In the genomic region with DNA sequence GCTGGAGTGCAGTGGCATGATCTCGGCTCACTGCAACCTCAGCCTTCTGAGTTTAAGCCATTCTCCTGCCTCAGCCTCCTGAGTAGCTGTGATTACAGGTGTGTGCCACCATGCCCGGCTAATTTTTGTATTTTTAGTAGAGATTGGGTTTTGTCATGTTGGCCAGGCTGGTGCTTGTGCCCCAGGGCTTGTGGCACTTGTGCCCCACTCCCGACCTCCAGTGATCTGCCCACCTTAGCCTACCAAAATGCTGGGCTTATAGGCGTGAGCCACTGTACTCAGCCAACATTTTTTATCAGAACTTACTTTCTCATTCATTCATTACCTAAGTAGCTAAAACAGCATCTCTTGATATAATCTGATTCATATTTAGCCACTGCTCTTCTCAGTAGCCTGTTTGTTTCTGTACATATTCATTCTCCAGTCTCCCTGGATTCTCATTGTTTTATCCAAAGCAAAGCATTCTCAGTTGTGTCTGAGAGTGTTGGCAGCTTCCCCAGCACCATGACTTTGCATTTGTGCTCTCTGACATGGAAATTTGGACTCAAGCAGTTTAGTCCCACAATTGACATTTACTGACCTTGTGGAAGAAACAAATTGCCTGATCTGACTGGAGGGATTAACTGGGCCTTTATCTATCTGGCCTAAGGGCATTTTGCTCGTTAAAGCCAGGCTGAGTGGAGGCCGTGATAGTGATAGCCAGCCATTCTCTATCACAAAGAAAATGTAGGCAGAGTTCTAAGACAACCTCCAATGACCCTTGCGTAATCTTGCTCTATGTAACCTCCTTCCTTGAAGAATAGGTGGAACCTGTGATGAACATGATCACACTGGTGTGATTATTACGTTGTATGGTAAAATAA, we compare ENCODE assay signal across 1 cellular context.
TF ChIP-seq lines count a peak whose summit lies in the region.

No MANE protein-coding gene starts in this region.

TF ChIP-seq in GM23338, 12 proteins besides CTCF, POLR2A, EP300 and RAD21 (continued from another document):
- TF ChIP-seq, protein P1, sequence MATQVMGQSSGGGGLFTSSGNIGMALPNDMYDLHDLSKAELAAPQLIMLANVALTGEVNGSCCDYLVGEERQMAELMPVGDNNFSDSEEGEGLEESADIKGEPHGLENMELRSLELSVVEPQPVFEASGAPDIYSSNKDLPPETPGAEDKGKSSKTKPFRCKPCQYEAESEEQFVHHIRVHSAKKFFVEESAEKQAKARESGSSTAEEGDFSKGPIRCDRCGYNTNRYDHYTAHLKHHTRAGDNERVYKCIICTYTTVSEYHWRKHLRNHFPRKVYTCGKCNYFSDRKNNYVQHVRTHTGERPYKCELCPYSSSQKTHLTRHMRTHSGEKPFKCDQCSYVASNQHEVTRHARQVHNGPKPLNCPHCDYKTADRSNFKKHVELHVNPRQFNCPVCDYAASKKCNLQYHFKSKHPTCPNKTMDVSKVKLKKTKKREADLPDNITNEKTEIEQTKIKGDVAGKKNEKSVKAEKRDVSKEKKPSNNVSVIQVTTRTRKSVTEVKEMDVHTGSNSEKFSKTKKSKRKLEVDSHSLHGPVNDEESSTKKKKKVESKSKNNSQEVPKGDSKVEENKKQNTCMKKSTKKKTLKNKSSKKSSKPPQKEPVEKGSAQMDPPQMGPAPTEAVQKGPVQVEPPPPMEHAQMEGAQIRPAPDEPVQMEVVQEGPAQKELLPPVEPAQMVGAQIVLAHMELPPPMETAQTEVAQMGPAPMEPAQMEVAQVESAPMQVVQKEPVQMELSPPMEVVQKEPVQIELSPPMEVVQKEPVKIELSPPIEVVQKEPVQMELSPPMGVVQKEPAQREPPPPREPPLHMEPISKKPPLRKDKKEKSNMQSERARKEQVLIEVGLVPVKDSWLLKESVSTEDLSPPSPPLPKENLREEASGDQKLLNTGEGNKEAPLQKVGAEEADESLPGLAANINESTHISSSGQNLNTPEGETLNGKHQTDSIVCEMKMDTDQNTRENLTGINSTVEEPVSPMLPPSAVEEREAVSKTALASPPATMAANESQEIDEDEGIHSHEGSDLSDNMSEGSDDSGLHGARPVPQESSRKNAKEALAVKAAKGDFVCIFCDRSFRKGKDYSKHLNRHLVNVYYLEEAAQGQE (IDR thresholded peaks at IDR 0.05; ENCODE audit: unreplicated experiment), result no peak
- no peak for TF ChIP-seq JUNB (IDR thresholded peaks at IDR 0.05; ENCODE audit: unreplicated experiment)
- TF ChIP-seq, protein P2, sequence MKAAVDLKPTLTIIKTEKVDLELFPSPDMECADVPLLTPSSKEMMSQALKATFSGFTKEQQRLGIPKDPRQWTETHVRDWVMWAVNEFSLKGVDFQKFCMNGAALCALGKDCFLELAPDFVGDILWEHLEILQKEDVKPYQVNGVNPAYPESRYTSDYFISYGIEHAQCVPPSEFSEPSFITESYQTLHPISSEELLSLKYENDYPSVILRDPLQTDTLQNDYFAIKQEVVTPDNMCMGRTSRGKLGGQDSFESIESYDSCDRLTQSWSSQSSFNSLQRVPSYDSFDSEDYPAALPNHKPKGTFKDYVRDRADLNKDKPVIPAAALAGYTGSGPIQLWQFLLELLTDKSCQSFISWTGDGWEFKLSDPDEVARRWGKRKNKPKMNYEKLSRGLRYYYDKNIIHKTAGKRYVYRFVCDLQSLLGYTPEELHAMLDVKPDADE (IDR thresholded peaks at IDR 0.05), result no peak
- no peak for TF ChIP-seq CREB1 (CRISPR knock-in tag; IDR thresholded peaks at IDR 0.05; ENCODE audit: low read depth)
- TF ChIP-seq NANOG (IDR thresholded peaks at IDR 0.05; ENCODE audit: borderline replicate concordance), result no peak
- TF ChIP-seq ZNF331 (CRISPR knock-in tag; IDR thresholded peaks at IDR 0.05; ENCODE audit: low read depth), result no peak
- TF ChIP-seq EZH2 (IDR thresholded peaks at IDR 0.05; ENCODE audit: low read depth, unreplicated experiment), result no peak
- TF ChIP-seq, protein P3, sequence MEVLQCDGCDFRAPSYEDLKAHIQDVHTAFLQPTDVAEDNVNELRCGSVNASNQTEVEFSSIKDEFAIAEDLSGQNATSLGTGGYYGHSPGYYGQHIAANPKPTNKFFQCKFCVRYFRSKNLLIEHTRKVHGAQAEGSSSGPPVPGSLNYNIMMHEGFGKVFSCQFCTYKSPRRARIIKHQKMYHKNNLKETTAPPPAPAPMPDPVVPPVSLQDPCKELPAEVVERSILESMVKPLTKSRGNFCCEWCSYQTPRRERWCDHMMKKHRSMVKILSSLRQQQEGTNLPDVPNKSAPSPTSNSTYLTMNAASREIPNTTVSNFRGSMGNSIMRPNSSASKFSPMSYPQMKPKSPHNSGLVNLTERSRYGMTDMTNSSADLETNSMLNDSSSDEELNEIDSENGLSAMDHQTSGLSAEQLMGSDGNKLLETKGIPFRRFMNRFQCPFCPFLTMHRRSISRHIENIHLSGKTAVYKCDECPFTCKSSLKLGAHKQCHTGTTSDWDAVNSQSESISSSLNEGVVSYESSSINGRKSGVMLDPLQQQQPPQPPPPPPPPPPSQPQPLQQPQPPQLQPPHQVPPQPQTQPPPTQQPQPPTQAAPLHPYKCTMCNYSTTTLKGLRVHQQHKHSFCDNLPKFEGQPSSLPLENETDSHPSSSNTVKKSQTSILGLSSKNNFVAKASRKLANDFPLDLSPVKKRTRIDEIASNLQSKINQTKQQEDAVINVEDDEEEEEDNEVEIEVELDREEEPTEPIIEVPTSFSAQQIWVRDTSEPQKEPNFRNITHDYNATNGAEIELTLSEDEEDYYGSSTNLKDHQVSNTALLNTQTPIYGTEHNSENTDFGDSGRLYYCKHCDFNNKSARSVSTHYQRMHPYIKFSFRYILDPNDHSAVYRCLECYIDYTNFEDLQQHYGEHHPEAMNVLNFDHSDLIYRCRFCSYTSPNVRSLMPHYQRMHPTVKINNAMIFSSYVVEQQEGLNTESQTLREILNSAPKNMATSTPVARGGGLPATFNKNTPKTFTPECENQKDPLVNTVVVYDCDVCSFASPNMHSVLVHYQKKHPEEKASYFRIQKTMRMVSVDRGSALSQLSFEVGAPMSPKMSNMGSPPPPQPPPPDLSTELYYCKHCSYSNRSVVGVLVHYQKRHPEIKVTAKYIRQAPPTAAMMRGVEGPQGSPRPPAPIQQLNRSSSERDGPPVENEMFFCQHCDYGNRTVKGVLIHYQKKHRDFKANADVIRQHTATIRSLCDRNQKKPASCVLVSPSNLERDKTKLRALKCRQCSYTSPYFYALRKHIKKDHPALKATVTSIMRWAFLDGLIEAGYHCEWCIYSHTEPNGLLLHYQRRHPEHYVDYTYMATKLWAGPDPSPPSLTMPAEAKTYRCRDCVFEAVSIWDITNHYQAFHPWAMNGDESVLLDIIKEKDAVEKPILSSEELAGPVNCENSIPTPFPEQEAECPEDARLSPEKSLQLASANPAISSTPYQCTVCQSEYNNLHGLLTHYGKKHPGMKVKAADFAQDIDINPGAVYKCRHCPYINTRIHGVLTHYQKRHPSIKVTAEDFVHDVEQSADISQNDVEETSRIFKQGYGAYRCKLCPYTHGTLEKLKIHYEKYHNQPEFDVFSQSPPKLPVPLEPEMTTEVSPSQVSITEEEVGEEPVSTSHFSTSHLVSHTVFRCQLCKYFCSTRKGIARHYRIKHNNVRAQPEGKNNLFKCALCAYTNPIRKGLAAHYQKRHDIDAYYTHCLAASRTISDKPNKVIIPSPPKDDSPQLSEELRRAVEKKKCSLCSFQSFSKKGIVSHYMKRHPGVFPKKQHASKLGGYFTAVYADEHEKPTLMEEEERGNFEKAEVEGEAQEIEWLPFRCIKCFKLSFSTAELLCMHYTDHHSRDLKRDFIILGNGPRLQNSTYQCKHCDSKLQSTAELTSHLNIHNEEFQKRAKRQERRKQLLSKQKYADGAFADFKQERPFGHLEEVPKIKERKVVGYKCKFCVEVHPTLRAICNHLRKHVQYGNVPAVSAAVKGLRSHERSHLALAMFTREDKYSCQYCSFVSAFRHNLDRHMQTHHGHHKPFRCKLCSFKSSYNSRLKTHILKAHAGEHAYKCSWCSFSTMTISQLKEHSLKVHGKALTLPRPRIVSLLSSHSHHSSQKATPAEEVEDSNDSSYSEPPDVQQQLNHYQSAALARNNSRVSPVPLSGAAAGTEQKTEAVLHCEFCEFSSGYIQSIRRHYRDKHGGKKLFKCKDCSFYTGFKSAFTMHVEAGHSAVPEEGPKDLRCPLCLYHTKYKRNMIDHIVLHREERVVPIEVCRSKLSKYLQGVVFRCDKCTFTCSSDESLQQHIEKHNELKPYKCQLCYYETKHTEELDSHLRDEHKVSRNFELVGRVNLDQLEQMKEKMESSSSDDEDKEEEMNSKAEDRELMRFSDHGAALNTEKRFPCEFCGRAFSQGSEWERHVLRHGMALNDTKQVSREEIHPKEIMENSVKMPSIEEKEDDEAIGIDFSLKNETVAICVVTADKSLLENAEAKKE (CRISPR knock-in tag; IDR thresholded peaks at IDR 0.05), result no peak
